Comparison of ENCODE assay signal across 18 cellular contexts in genomic region chr2:126808929-126809328, GRCh38.
DNase-seq lines count a peak whose midpoint lies in the region; FAIRE-seq and TF ChIP-seq lines count a peak whose summit lies in the region.
"Had no signal": no experiment of that assay in that cellular context is flagged by ENCODE, and none has a peak within 500 bp of the region (broad histone marks: within the 10 kb centered on the region; RNA-seq: fewer than 3 reads in every experiment).

No MANE protein-coding gene starts in this region.

- TF ChIP-seq CTCF in HEK293 (tag by site-specific recombination; IDR thresholded peaks at IDR 0.05) (no peak), astrocyte (IDR thresholded peaks at IDR 0.05; ENCODE audit: insufficient read depth, low read depth, low read length) (no peak), neural progenitor cell (IDR thresholded peaks at IDR 0.05) (no peak)

- CTCF ChIA-PET in HEK293 (lab: Yijun Ruan, JAX), result interaction anchor here (0.5 to 1.3 kb wide), 3 partner anchors 32 to 166 kb away, joined by 3 to 7 read pairs (median 4); no protein-coding TSS in a partner anchor
- CTCF ChIA-PET in activated naive CD4-positive, alpha-beta T cell treated with anti-CD3 and anti-CD28 coated beads, Interleukin-2, amount 10 ng/mL, durations not matched to agents 7 days and 5 days (lab: Charles Lee), result interaction anchor here (0.5 kb wide), 1 partner anchor 1497 kb away, joined by 3 read pairs; no protein-coding TSS in a partner anchor

- peaks cover 4% of the 10 kb centered on the region for H3K4me1 Mint-ChIP-seq in astrocyte (ENCODE audit: low read depth, unreplicated experiment)
- peaks cover 9% of the 10 kb centered on the region for H3K4me1 Mint-ChIP-seq in neural progenitor cell
- H3K4me1 Mint-ChIP-seq in activated naive CD4-positive, alpha-beta T cell treated with anti-CD3 and anti-CD28 coated beads, Interleukin-2, amount 10 ng/mL, durations not matched to agents 7 days and 5 days, result no peaks in the 10 kb centered on the region
- H3K4me1 Mint-ChIP-seq: B cell had no signal

- H3K27me3 Mint-ChIP-seq in astrocyte (ENCODE audit: low read depth, unreplicated experiment), result peaks cover 4% of the 10 kb centered on the region
- H3K27me3 Mint-ChIP-seq in neural progenitor cell (ENCODE audit: insufficient read depth, low read depth), result peaks cover 4% of the 10 kb centered on the region
- H3K27me3 Mint-ChIP-seq in activated naive CD4-positive, alpha-beta T cell treated with anti-CD3 and anti-CD28 coated beads, Interleukin-2, amount 10 ng/mL, durations not matched to agents 7 days and 5 days, result peaks cover 6% of the 10 kb centered on the region

- H3K4me2 ChIP-seq in astrocyte (ENCODE audit: low read length) (peak overlapping the region; percentile 19), neural progenitor cell (peak overlapping the region; percentile 27)

- DNase-seq in Daoy (ENCODE audit: low read depth) (peak; percentile 51), astrocyte (ENCODE audit: low read depth) (no peak), neural progenitor cell (ENCODE audit: low spot score) (peak; percentile 24), NCI-H2029 treated with DMSO at 0.1 percent for 48 hours (lab: John Stamatoyannopoulos, UW) (no peak), SK-N-DZ (ENCODE audit: low spot score) (no peak)
- DNase-seq in activated naive CD4-positive, alpha-beta T cell treated with anti-CD3 and anti-CD28 coated beads, Interleukin-2, amount 10 ng/mL, durations not matched to agents 7 days and 5 days, result no peak
- DNase-seq: CD4-positive, alpha-beta T cell; DND-41; NCI-H146; NCI-H2107; NCI-H226; NCI-H526 treated with DMSO at 0.1 percent for 48 hours; OCI-M1 had no signal

- H3K4me3 ChIP-seq in HEK293 (ENCODE audit: low read depth, low read length) (no peak overlapping the region), astrocyte (ENCODE audit: insufficient read depth, low read depth, low read length) (no peak overlapping the region), neural progenitor cell (no peak overlapping the region)
- H3K4me3 ChIP-seq: HAP-1 had no signal

- no peak overlapping the region for H3K4me3 Mint-ChIP-seq in astrocyte (ENCODE audit: unreplicated experiment)
- no peak overlapping the region for H3K4me3 Mint-ChIP-seq in neural progenitor cell
- no peak overlapping the region for H3K4me3 Mint-ChIP-seq in activated naive CD4-positive, alpha-beta T cell treated with anti-CD3 and anti-CD28 coated beads, Interleukin-2, amount 10 ng/mL, durations not matched to agents 7 days and 5 days
- H3K4me3 Mint-ChIP-seq: B cell; CD4-positive, alpha-beta T cell had no signal

- H2AFZ ChIP-seq in astrocyte (ENCODE audit: low read depth, low read length) (no peak overlapping the region), neural progenitor cell (replicated peaks) (no peak overlapping the region)

- H3K79me2 ChIP-seq in astrocyte (ENCODE audit: insufficient read depth, low read length) (no peaks in the 10 kb centered on the region), neural progenitor cell (ENCODE audit: low read depth) (no peaks in the 10 kb centered on the region)

- POLR2A ChIA-PET in HEK293 (lab: Yijun Ruan, JAX), result no interaction called here

- peaks cover 11% of the 10 kb centered on the region; the same call in 1 of the 2 replicates for H3K4me1 ChIP-seq in HEK293 (ENCODE audit: control insufficient read depth, insufficient read depth, low read length)
- no peaks in the 10 kb centered on the region for H3K4me1 ChIP-seq in astrocyte (ENCODE audit: insufficient read depth, low read length)
- peaks cover 11% of the 10 kb centered on the region for H3K4me1 ChIP-seq in neural progenitor cell
- H3K4me1 ChIP-seq: HAP-1 had no signal

- H3K27ac Mint-ChIP-seq in astrocyte (ENCODE audit: unreplicated experiment) (no peak overlapping the region), neural progenitor cell (no peak overlapping the region)
- H3K27ac Mint-ChIP-seq in activated naive CD4-positive, alpha-beta T cell treated with anti-CD3 and anti-CD28 coated beads, Interleukin-2, amount 10 ng/mL, durations not matched to agents 7 days and 5 days, result no peak overlapping the region
- H3K27ac Mint-ChIP-seq: B cell; CD4-positive, alpha-beta T cell had no signal

- no peak for FAIRE-seq in astrocyte (lab: Jason Lieb, UNC)
- FAIRE-seq: D721Med had no signal

- peaks cover 12% of the 10 kb centered on the region for H3F3A ChIP-seq in neural progenitor cell (ENCODE audit: low read depth)

- no peak overlapping the region for H3K27ac ChIP-seq in HEK293 (ENCODE audit: extremely low read depth, low read depth, low read length)
- no peak overlapping the region for H3K27ac ChIP-seq in astrocyte (ENCODE audit: low read depth, low read length)
- no peak overlapping the region for H3K27ac ChIP-seq in neural progenitor cell
- H3K27ac ChIP-seq: RWPE1 had no signal

- H3K36me3 Mint-ChIP-seq in astrocyte (ENCODE audit: low read depth, unreplicated experiment) (no peaks in the 10 kb centered on the region), neural progenitor cell (no peaks in the 10 kb centered on the region)
- H3K36me3 Mint-ChIP-seq in activated naive CD4-positive, alpha-beta T cell treated with anti-CD3 and anti-CD28 coated beads, Interleukin-2, amount 10 ng/mL, durations not matched to agents 7 days and 5 days, result no peaks in the 10 kb centered on the region

- H3K36me3 ChIP-seq in HEK293 (ENCODE audit: control insufficient read depth in 2 of 2, insufficient read depth in 1 of 2, low read length in 2 of 2) (no peaks in the 10 kb centered on the region), astrocyte (ENCODE audit: insufficient read depth, low read length) (no peaks in the 10 kb centered on the region), neural progenitor cell (no peaks in the 10 kb centered on the region)
- H3K36me3 ChIP-seq: HAP-1 had no signal

- H3K9me3 Mint-ChIP-seq in astrocyte (ENCODE audit: unreplicated experiment) (no peaks in the 10 kb centered on the region), neural progenitor cell (peaks cover 6% of the 10 kb centered on the region)
- no peaks in the 10 kb centered on the region for H3K9me3 Mint-ChIP-seq in activated naive CD4-positive, alpha-beta T cell treated with anti-CD3 and anti-CD28 coated beads, Interleukin-2, amount 10 ng/mL, durations not matched to agents 7 days and 5 days
- H3K9me3 Mint-ChIP-seq: CD4-positive, alpha-beta T cell had no signal

- no peaks in the 10 kb centered on the region for H3K9me3 ChIP-seq in HEK293 (ENCODE audit: control insufficient read depth, insufficient read depth, low read depth, low read length)
- no peaks in the 10 kb centered on the region for H3K9me3 ChIP-seq in astrocyte (ENCODE audit: insufficient read depth, low read depth, low read length)
- peaks cover 4% of the 10 kb centered on the region for H3K9me3 ChIP-seq in neural progenitor cell (ENCODE audit: low read depth)
- H3K9me3 ChIP-seq: HAP-1 had no signal

- H3K9ac ChIP-seq in astrocyte (ENCODE audit: low read length) (no peak overlapping the region), neural progenitor cell (no peak overlapping the region)

- H4K20me1 ChIP-seq in astrocyte (ENCODE audit: insufficient read depth, low read length) (no peaks in the 10 kb centered on the region), neural progenitor cell (ENCODE audit: low read depth) (no peaks in the 10 kb centered on the region)

- H3K27me3 ChIP-seq in astrocyte (ENCODE audit: insufficient read depth, low read length), result no peaks in the 10 kb centered on the region
- H3K27me3 ChIP-seq in neural progenitor cell, result no peaks in the 10 kb centered on the region

TF ChIP-seq in HEK293, 187 proteins besides CTCF, POLR2A, EP300 and RAD21:
- TF ChIP-seq ZNF544 (tag by site-specific recombination; IDR thresholded peaks at IDR 0.05) (no peak), ZFP69B (tag by site-specific recombination; IDR thresholded peaks at IDR 0.05) (0 out of 2 replicates have a peak, but pooled peaks have one; percentile 24), ZIC2 (tag by site-specific recombination; IDR thresholded peaks at IDR 0.05) (peak; percentile 68), GLIS1 (tag by site-specific recombination; IDR thresholded peaks at IDR 0.05) (peak; percentile 40; the same call in 1 of the 2 replicates)
- TF ChIP-seq, protein P1, sequence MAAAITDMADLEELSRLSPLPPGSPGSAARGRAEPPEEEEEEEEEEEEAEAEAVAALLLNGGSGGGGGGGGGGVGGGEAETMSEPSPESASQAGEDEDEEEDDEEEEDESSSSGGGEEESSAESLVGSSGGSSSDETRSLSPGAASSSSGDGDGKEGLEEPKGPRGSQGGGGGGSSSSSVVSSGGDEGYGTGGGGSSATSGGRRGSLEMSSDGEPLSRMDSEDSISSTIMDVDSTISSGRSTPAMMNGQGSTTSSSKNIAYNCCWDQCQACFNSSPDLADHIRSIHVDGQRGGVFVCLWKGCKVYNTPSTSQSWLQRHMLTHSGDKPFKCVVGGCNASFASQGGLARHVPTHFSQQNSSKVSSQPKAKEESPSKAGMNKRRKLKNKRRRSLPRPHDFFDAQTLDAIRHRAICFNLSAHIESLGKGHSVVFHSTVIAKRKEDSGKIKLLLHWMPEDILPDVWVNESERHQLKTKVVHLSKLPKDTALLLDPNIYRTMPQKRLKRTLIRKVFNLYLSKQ (tag by site-specific recombination; IDR thresholded peaks at IDR 0.05; ENCODE audit: borderline replicate concordance), result no peak

Comparison
In these comparisons a context has a peak if more than half of its experiments do, and no peak if none do; other contexts are left out.
1. DNase-seq: peak in Daoy (single experiment) and neural progenitor cell (single experiment); none in astrocyte (single experiment), NCI-H2029 treated with DMSO at 0.1 percent for 48 hours (single experiment), SK-N-DZ (single experiment) and activated naive CD4-positive, alpha-beta T cell treated with anti-CD3 and anti-CD28 coated beads, Interleukin-2, amount 10 ng/mL, durations not matched to agents 7 days and 5 days (single experiment).